ENCODE assay signal across 13 cellular contexts in genomic region chr16:87559976-87560375, GRCh38. TPM values are rescaled to one million over a fixed set of nuclear protein-coding genes. Genes with fewer than 3 reads are reported as not detected.
"Had no signal": no experiment of that assay in that cellular context is flagged by ENCODE, and none has a peak within 500 bp of the region (broad histone marks: within the 10 kb centered on the region; RNA-seq: fewer than 3 reads in every experiment).

No MANE protein-coding gene starts in this region.

- H3K4me1 Mint-ChIP-seq: mesothelial cell of epicardium had no signal

- DNase-seq: activated CD4-positive, alpha-beta T cell treated with anti-CD3 and anti-CD28 coated beads, Interleukin-2, amount 50 U/mL, for 1 hour; activated gamma-delta T cell treated with Interleukin-2 at 50 U/mL for 16 hours; colonic mucosa; foreskin keratinocyte; kidney glomerular epithelial cell; mammary epithelial cell; stimulated activated naive CD4-positive, alpha-beta T cell treated with Interleukin-2 at 50 U/mL for 16 hours; thyroid gland had no signal

- H3K9me3 Mint-ChIP-seq: mesothelial cell of epicardium had no signal

- H3K4me3 Mint-ChIP-seq: activated naive CD8-positive, alpha-beta T cell; mesothelial cell of epicardium had no signal

- H3K27ac Mint-ChIP-seq: activated naive CD8-positive, alpha-beta T cell; mesothelial cell of epicardium had no signal

- H3K27me3 Mint-ChIP-seq: activated naive CD8-positive, alpha-beta T cell had no signal

- ATAC-seq: naive thymus-derived CD8-positive, alpha-beta T cell had no signal

RNA-seq across cellular contexts. Expression of gene JPH3, which starts 42.3 kb away (rescaled TPM):
- total RNA-seq: ascending aorta; bronchial epithelial cell; foreskin keratinocyte; mammary epithelial cell; naive thymus-derived CD8-positive, alpha-beta T cell had no signal
